Comparison of ENCODE assay signal across 15 cellular contexts in the genomic region with DNA sequence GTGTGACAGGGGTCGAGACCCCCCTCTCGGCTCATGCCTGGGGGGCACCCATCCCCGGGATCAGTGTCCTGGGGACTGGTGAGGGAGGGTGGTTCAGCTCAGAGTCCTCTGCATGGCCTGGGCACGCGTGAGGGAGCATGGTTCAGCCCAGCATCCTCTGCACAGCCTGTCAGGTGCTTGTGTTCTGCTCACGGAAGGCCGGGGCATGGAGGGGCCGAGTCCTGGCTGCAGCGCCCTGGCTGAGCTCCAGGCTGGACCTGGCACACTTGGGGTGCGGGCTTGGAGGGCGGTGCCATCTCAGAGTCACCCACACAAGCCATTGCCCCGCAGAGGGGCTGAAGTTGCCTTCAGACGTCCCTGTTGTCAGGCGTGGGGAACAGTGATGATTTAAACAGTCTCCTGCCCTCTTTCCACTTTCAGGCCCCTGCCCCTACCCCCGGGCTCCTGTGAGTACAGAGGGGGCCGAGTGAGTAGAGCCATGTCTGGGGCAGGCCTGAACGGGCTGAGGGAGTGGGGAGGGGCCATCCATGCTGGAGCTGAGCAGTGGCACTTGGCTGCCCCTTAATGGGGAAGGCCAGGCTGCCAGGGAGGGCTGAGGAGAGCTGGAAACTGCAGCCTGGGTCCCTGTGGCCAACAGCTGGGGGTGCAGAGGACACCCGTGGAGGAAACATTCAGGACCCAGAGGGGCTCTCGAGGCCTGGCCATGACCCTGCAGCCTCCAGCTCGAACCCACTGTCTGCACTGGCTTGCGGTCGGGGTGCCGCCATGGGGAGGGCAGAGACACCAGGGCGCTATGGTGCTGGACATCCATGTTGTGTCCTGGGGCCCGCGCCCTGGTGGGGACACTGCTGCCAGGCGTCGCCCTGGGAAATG.
"Had no signal": no experiment of that assay in that cellular context is flagged by ENCODE, and none has a peak within 500 bp of the region (broad histone marks: within the 10 kb centered on the region; RNA-seq: fewer than 3 reads in every experiment).

No MANE protein-coding gene starts in this region.

- H3K9ac ChIP-seq: parathyroid adenoma had no signal

- H3K9me3 Mint-ChIP-seq: activated T-helper 2 cell treated with anti-CD3 and anti-CD28 coated beads, Interferon-gamma antibody, Interleukin-2, Interleukin-4, amounts not matched to agents 10 μg/mL and 5 μg/mL and 100 μg/mL, durations not matched to agents 14 hours and 24 hours and 36 hours; stimulated activated naive CD8-positive, alpha-beta T cell treated with anti-CD3 and anti-CD28 coated beads, Interleukin-15, amount 100 ng/mL, for 72 hours; WTC11 had no signal

- H3K9me3 ChIP-seq: adrenal gland, body of pancreas, thyroid gland, vagina had no signal

- FAIRE-seq: frontal cortex, keratinocyte had no signal

- H3K27me3 ChIP-seq: adrenal gland, body of pancreas, thyroid gland, vagina had no signal

- H3K36me3 Mint-ChIP-seq: WTC11 had no signal

- H3K4me1 Mint-ChIP-seq: WTC11 had no signal

- ATAC-seq: body of pancreas; stimulated activated naive CD8-positive, alpha-beta T cell treated with anti-CD3 and anti-CD28 coated beads, Interleukin-15, amount 100 ng/mL, for 72 hours; WTC11 had no signal

- H3K27ac Mint-ChIP-seq: activated T-helper 2 cell treated with anti-CD3 and anti-CD28 coated beads, Interferon-gamma antibody, Interleukin-2, Interleukin-4, amounts not matched to agents 10 μg/mL and 5 μg/mL and 100 μg/mL, durations not matched to agents 14 hours and 24 hours and 36 hours; WTC11 had no signal

- H3K27ac ChIP-seq: adrenal gland, parathyroid adenoma, thyroid gland, vagina had no signal

- H3K27me3 Mint-ChIP-seq: stimulated activated naive CD8-positive, alpha-beta T cell treated with anti-CD3 and anti-CD28 coated beads, Interleukin-15, amount 100 ng/mL, for 72 hours had no signal

- H3K4me3 Mint-ChIP-seq: stimulated activated naive CD8-positive, alpha-beta T cell treated with anti-CD3 and anti-CD28 coated beads, Interleukin-15, amount 100 ng/mL, for 72 hours; WTC11 had no signal

- DNase-seq: activated CD4-positive, alpha-beta T cell treated with anti-CD3 and anti-CD28 coated beads for 48 hours; activated naive CD4-positive, alpha-beta T cell treated with anti-CD3 and anti-CD28 coated beads, Interleukin-2, amount 50 U/mL, for 16 hours; adrenal gland; body of pancreas; effector CD8-positive, alpha-beta T cell; stimulated activated CD4-positive, alpha-beta T cell treated with anti-CD3 and anti-CD28 coated beads, Interleukin-4, amount 100 ng/mL, for 4 hours; stimulated activated naive CD8-positive, alpha-beta T cell treated with anti-CD3 and anti-CD28 coated beads, Interleukin-15, amount 100 ng/mL, for 72 hours; thyroid gland had no signal

- H3K4me1 ChIP-seq: thyroid gland had no signal

- H2AFZ ChIP-seq: parathyroid adenoma had no signal

- H3K4me3 ChIP-seq: adrenal gland, body of pancreas, skin epidermis, thyroid gland, vagina had no signal
